32 cellular contexts compared by ENCODE assay signal in genomic region chr2:154689158-154689557, GRCh38.
"Had no signal": no experiment of that assay in that cellular context is flagged by ENCODE, and none has a peak within 500 bp of the region (broad histone marks: within the 10 kb centered on the region; RNA-seq: fewer than 3 reads in every experiment).

No MANE protein-coding gene starts in this region.

- ATAC-seq: activated naive CD4-positive, alpha-beta T cell treated with anti-CD3 and anti-CD28 coated beads, Interleukin-2, amount 50 U/mL, for 72 hours; activated naive CD8-positive, alpha-beta T cell treated with anti-CD3 and anti-CD28 coated beads, Interleukin-2, amount 50 U/mL, for 24 hours; activated T-cell treated with anti-CD3 and anti-CD28 coated beads, Interleukin-2, amount 50 U/mL, for 4 hours; activated T-cell treated with anti-CD3 and anti-CD28 coated beads, Interleukin-2, amount 50 U/mL, for 72 hours; activated T-helper 17 cell treated with anti-CD3 and anti-CD28 coated beads, Interleukin-2, amount 50 U/mL, for 72 hours; body of pancreas had no signal

- H3K27ac ChIP-seq: adrenal gland, ascending aorta, body of pancreas, brain microvascular endothelial cell, breast epithelium, cardiac muscle cell had no signal

- H3K27me3 ChIP-seq: adrenal gland, ascending aorta, body of pancreas, brain microvascular endothelial cell, breast epithelium, cardiac muscle cell had no signal

- H3K4me1 ChIP-seq: adrenal gland, body of pancreas, breast epithelium had no signal

- H3K36me3 ChIP-seq: adrenal gland, ascending aorta, brain microvascular endothelial cell, breast epithelium, cardiac muscle cell had no signal

- H3K9me3 ChIP-seq: adrenal gland, ascending aorta, body of pancreas, breast epithelium had no signal

- DNase-seq: activated effector memory CD4-positive, alpha-beta T cell treated with anti-CD3 and anti-CD28 coated beads, Interleukin-2, amount 50 U/mL, for 16 hours; activated effector memory CD4-positive, alpha-beta T cell treated with Interleukin-2 at 50 U/mL for 16 hours; activated gamma-delta T cell; activated gamma-delta T cell treated with Interleukin-2 at 50 U/mL for 16 hours; activated naive CD4-positive, alpha-beta T cell; activated naive CD4-positive, alpha-beta T cell treated with anti-CD3 and anti-CD28 coated beads for 36 hours; activated naive CD4-positive, alpha-beta T cell treated with anti-CD3 and anti-CD28 coated beads, Interleukin-2, amount 10 ng/mL, durations not matched to agents 7 days and 5 days; activated naive CD4-positive, alpha-beta T cell treated with anti-CD3 and anti-CD28 coated beads, Interleukin-2, amount 50 U/mL, for 16 hours; activated naive CD4-positive, alpha-beta T cell treated with Interleukin-2 at 50 U/mL for 16 hours; activated naive CD8-positive, alpha-beta T cell treated with anti-CD3 and anti-CD28 coated beads for 36 hours; activated naive CD8-positive, alpha-beta T cell treated with anti-CD3 and anti-CD28 coated beads, Interleukin-2, amount 10 ng/mL, durations not matched to agents 7 days and 5 days; activated naive CD8-positive, alpha-beta T cell treated with anti-CD3 and anti-CD28 coated beads, Interleukin-2, amount 50 U/mL, for 24 hours; activated T-cell treated with anti-CD3 and anti-CD28 coated beads, Interleukin-2, amount 50 U/mL, for 1 hour; activated T-cell treated with anti-CD3 and anti-CD28 coated beads, Interleukin-2, amount 50 U/mL, for 24 hours; activated T-cell treated with anti-CD3 and anti-CD28 coated beads, Interleukin-2, amount 50 U/mL, for 4 hours; activated T-cell treated with anti-CD3 and anti-CD28 coated beads, Interleukin-2, amount 50 U/mL, for 48 hours; activated T-cell treated with anti-CD3 and anti-CD28 coated beads, Interleukin-2, amount 50 U/mL, for 72 hours; adrenal gland; amniotic stem cell; amygdala; anterior cingulate cortex; aorta; body of pancreas; brain microvascular endothelial cell; caudate nucleus; central memory CD4-positive, alpha-beta T cell; cerebellar nuclear complex had no signal

- H3K4me3 ChIP-seq: adrenal gland, ascending aorta, body of pancreas, breast epithelium, cardiac muscle cell had no signal
